In genomic region chr2:145906356-145906755, GRCh38 we compare ENCODE assay signal across 19 cellular contexts.
A peak's percentile ranks its signal among the peaks of the same experiment; 100 is the strongest.
DNase-seq lines count a peak whose midpoint lies in the region; ATAC-seq, FAIRE-seq and TF ChIP-seq lines count a peak whose summit lies in the region.
"Had no signal": no experiment of that assay in that cellular context is flagged by ENCODE, and none has a peak within 500 bp of the region (broad histone marks: within the 10 kb centered on the region; RNA-seq: fewer than 3 reads in every experiment).

No MANE protein-coding gene starts in this region.

- H3K4me3 ChIP-seq in astrocyte (ENCODE audit: insufficient read depth, low read depth, low read length), result no peak overlapping the region
- no peak overlapping the region for H3K4me3 ChIP-seq in gastrocnemius medialis
- no peak overlapping the region for H3K4me3 ChIP-seq in GM23248
- H3K4me3 ChIP-seq: A549, lung had no signal

- no peaks in the 10 kb centered on the region for H3K9me2 ChIP-seq in GM23248 (ENCODE audit: insufficient read depth)

- H3K4me1 ChIP-seq in astrocyte (ENCODE audit: insufficient read depth, low read length) (peaks cover 4% of the 10 kb centered on the region), gastrocnemius medialis (no peaks in the 10 kb centered on the region), GM23248 (ENCODE audit: insufficient read depth) (no peaks in the 10 kb centered on the region)

- no peaks in the 10 kb centered on the region for H3K27me3 Mint-ChIP-seq in astrocyte (ENCODE audit: low read depth, unreplicated experiment)
- H3K27me3 Mint-ChIP-seq: activated naive CD8-positive, alpha-beta T cell treated with anti-CD3 and anti-CD28 coated beads, Interleukin-2, amount 10 ng/mL, durations not matched to agents 7 days and 5 days; CD4-positive, CD25-positive, alpha-beta regulatory T cell had no signal

- no peak for TF ChIP-seq CTCF in astrocyte (IDR thresholded peaks at IDR 0.05; ENCODE audit: insufficient read depth, low read depth, low read length)
- TF ChIP-seq CTCF in gastrocnemius medialis (IDR thresholded peaks at IDR 0.05 in 4 of 5, conservative IDR thresholded peaks at IDR 0.05 in 1 of 5), result no peak

- H3K36me3 ChIP-seq in astrocyte (ENCODE audit: insufficient read depth, low read length) (no peaks in the 10 kb centered on the region), gastrocnemius medialis (no peaks in the 10 kb centered on the region), GM23248 (ENCODE audit: low read depth) (no peaks in the 10 kb centered on the region)

- H3K4me1 Mint-ChIP-seq in astrocyte (ENCODE audit: low read depth, unreplicated experiment), result peaks cover 29% of the 10 kb centered on the region
- H3K4me1 Mint-ChIP-seq: activated naive CD8-positive, alpha-beta T cell treated with anti-CD3 and anti-CD28 coated beads, Interleukin-2, amount 10 ng/mL, durations not matched to agents 7 days and 5 days; CD4-positive, CD25-positive, alpha-beta regulatory T cell; neural crest cell had no signal

- H3K4me2 ChIP-seq in astrocyte (ENCODE audit: low read length) (no peak overlapping the region), GM23248 (ENCODE audit: unreplicated experiment) (no peak overlapping the region)
- H3K4me2 ChIP-seq: A549 had no signal

- H3K79me2 ChIP-seq in astrocyte (ENCODE audit: insufficient read depth, low read length) (no peaks in the 10 kb centered on the region), GM23248 (ENCODE audit: insufficient read depth) (no peaks in the 10 kb centered on the region)

- in situ Hi-C loops in gastrocnemius medialis (cut with MboI; ENCODE audit: low sequenced_read_pairs in 4 of 4) (no loop called here), GM23248 (cut with MboI) (no loop called here)

- intact Hi-C loops in gastrocnemius medialis (cut with DNase I; ENCODE audit: low total_unique reads), result no loop called here

- H3K27ac ChIP-seq in astrocyte (ENCODE audit: low read depth, low read length), result no peak overlapping the region
- H3K27ac ChIP-seq in gastrocnemius medialis, result no peak overlapping the region
- H3K27ac ChIP-seq in GM23248, result no peak overlapping the region
- H3K27ac ChIP-seq: A549 had no signal

- no peaks in the 10 kb centered on the region for H3F3A ChIP-seq in GM23248 (ENCODE audit: insufficient read depth)

- WGBS in GM23248 (ENCODE audit: low coverage in 1 of 2, low lambda C conversion rate in 2 of 2, missing lambda C conversion rate in 2 of 2), 2 experiments, result 59 to 60% methylated on average over 1 of the region's 1 CpG

- DNase-seq in A172 (ENCODE audit: low spot score) (peak; percentile 77), HT1080 (ENCODE audit: low read depth) (peak; percentile 87), astrocyte (ENCODE audit: low read depth) (peak; percentile 43), iPS DF 19.7 (ENCODE audit: low read depth, low spot score) (peak; percentile 73), gastrocnemius medialis (no peak), GM23248 (no peak), activated gamma-delta T cell (lab: John Stamatoyannopoulos, UW) (no peak)
- no peak for DNase-seq in activated CD4-positive, alpha-beta T cell treated with anti-CD3 and anti-CD28 coated beads, Interleukin-2, amount 50 U/mL, for 4 hours
- DNase-seq: activated CD4-positive, alpha-beta T cell treated with anti-CD3 and anti-CD28 coated beads for 48 hours; activated naive CD8-positive, alpha-beta T cell treated with anti-CD3 and anti-CD28 coated beads, Interleukin-2, amount 10 ng/mL, durations not matched to agents 7 days and 5 days; CD4-positive, CD25-positive, alpha-beta regulatory T cell; cerebellar nuclear complex; hippocampal formation; right cardiac atrium; T1000 had no signal

- FAIRE-seq in astrocyte (lab: Jason Lieb, UNC), result no peak
- FAIRE-seq: A549, GM12892 had no signal

- H2AFZ ChIP-seq in astrocyte (ENCODE audit: low read depth, low read length) (peak overlapping the region; percentile 14), GM23248 (no peak overlapping the region)

- H3K9me3 ChIP-seq in astrocyte (ENCODE audit: insufficient read depth, low read depth, low read length) (peaks cover 3% of the 10 kb centered on the region), gastrocnemius medialis (no peaks in the 10 kb centered on the region), GM23248 (ENCODE audit: low read depth) (no peaks in the 10 kb centered on the region)

- no peaks in the 10 kb centered on the region for H3K27me3 ChIP-seq in astrocyte (ENCODE audit: insufficient read depth, low read length)
- no peaks in the 10 kb centered on the region for H3K27me3 ChIP-seq in gastrocnemius medialis
- H3K27me3 ChIP-seq in GM23248 (replicated peaks; ENCODE audit: insufficient read depth), result no peaks in the 10 kb centered on the region

- H3K9ac ChIP-seq in astrocyte (ENCODE audit: low read length), result no peak overlapping the region
- no peak overlapping the region for H3K9ac ChIP-seq in GM23248

- ATAC-seq in gastrocnemius medialis, result no peak
- ATAC-seq: A549, right cardiac atrium had no signal

- H3K27ac Mint-ChIP-seq in astrocyte (ENCODE audit: unreplicated experiment), result peak overlapping the region; percentile 30
- H3K27ac Mint-ChIP-seq: activated naive CD8-positive, alpha-beta T cell treated with anti-CD3 and anti-CD28 coated beads, Interleukin-2, amount 10 ng/mL, durations not matched to agents 7 days and 5 days had no signal

- no peak for TF ChIP-seq POLR2A in gastrocnemius medialis (IDR thresholded peaks at IDR 0.05)

- no peaks in the 10 kb centered on the region for H4K20me1 ChIP-seq in astrocyte (ENCODE audit: insufficient read depth, low read length)
- no peaks in the 10 kb centered on the region for H4K20me1 ChIP-seq in GM23248 (ENCODE audit: insufficient read depth)

- H3K36me3 Mint-ChIP-seq in astrocyte (ENCODE audit: low read depth, unreplicated experiment), result no peaks in the 10 kb centered on the region
- H3K36me3 Mint-ChIP-seq: activated naive CD8-positive, alpha-beta T cell treated with anti-CD3 and anti-CD28 coated beads, Interleukin-2, amount 10 ng/mL, durations not matched to agents 7 days and 5 days; CD4-positive, CD25-positive, alpha-beta regulatory T cell had no signal

- H3K9me3 Mint-ChIP-seq in astrocyte (ENCODE audit: unreplicated experiment), result no peaks in the 10 kb centered on the region
- H3K9me3 Mint-ChIP-seq: activated naive CD8-positive, alpha-beta T cell treated with anti-CD3 and anti-CD28 coated beads, Interleukin-2, amount 10 ng/mL, durations not matched to agents 7 days and 5 days had no signal

- no peak overlapping the region for H3K4me3 Mint-ChIP-seq in astrocyte (ENCODE audit: unreplicated experiment)
- H3K4me3 Mint-ChIP-seq: activated naive CD8-positive, alpha-beta T cell treated with anti-CD3 and anti-CD28 coated beads, Interleukin-2, amount 10 ng/mL, durations not matched to agents 7 days and 5 days; CD4-positive, CD25-positive, alpha-beta regulatory T cell; neural crest cell had no signal

Comparison
In these comparisons a context has a peak if more than half of its experiments do, and no peak if none do; other contexts are left out.
1. DNase-seq: peak in A172 (single experiment), HT1080 (single experiment), astrocyte (single experiment) and iPS DF 19.7 (single experiment); none in gastrocnemius medialis (0 of 2), GM23248 (single experiment), activated CD4-positive, alpha-beta T cell treated with anti-CD3 and anti-CD28 coated beads, Interleukin-2, amount 50 U/mL, for 4 hours (0 of 2) and activated gamma-delta T cell (single experiment).